9 cellular contexts compared by ENCODE assay signal in the genomic region with DNA sequence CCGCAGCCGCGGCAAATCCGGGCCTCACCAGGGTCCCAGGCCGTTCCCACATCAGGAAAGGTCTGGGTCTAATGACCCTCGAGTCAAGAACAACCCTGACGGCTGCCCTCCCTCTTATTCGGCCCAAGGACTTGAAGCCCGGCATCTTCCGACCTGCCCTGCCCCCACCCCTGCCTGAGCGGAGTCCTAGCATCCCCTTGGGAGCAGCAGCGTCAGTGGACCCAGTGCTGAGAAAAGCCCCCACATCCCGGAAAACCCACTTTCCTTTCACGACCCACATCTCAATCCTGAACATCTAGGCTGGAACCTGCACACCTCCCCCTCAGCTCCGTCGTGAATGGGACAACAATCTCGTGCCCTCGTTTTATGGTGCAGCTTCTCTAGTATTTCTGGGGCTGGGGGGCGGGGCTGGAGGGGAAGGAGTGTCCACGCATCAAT. TPM values are rescaled to one million over a fixed set of nuclear protein-coding genes. Genes with fewer than 3 reads are reported as not detected.
DNase-seq lines count a peak whose midpoint lies in the region; ATAC-seq and TF ChIP-seq lines count a peak whose summit lies in the region.
"Had no signal": no experiment of that assay in that cellular context is flagged by ENCODE, and none has a peak within 500 bp of the region (broad histone marks: within the 10 kb centered on the region; RNA-seq: fewer than 3 reads in every experiment).

No MANE protein-coding gene starts in this region.

- peaks cover 17% of the 10 kb centered on the region for H3K36me3 Mint-ChIP-seq in osteocyte (ENCODE audit: unreplicated experiment)

- H3K4me1 Mint-ChIP-seq in osteocyte (ENCODE audit: unreplicated experiment): peaks cover 8% of the 10 kb centered on the region

- H3K27me3 Mint-ChIP-seq in osteocyte (ENCODE audit: unreplicated experiment): no peaks in the 10 kb centered on the region

- DNase-seq in NCI-H1105 treated with DMSO at 0.1 percent for 48 hours (lab: John Stamatoyannopoulos, UW) (peak; percentile 68), NCI-H1105 (lab: John Stamatoyannopoulos, UW) (no peak), adipocyte (ENCODE audit: low read depth) (no peak), osteocyte (ENCODE audit: extremely low spot score, unreplicated experiment) (no peak), pons (ENCODE audit: low spot score) (no peak)
- DNase-seq: activated gamma-delta T cell treated with Interleukin-2 at 50 U/mL for 16 hours had no signal

- no peaks in the 10 kb centered on the region for H3K9me3 ChIP-seq in adipocyte (ENCODE audit: control insufficient read depth, low read length)

- TF ChIP-seq CTCF in osteocyte (IDR thresholded peaks at IDR 0.05): no peak

- peak overlapping the region; percentile 82 for H3K4me3 ChIP-seq in adipocyte (ENCODE audit: low read length)

- no peaks in the 10 kb centered on the region for H3K9me3 Mint-ChIP-seq in osteocyte (ENCODE audit: unreplicated experiment)

- H3K27ac Mint-ChIP-seq in osteocyte (ENCODE audit: unreplicated experiment): no peak overlapping the region

- H3K27me3 ChIP-seq in adipocyte (replicated peaks; ENCODE audit: control insufficient read depth, insufficient read depth, low read length): no peaks in the 10 kb centered on the region
- no peaks in the 10 kb centered on the region for H3K27me3 ChIP-seq in layer of hippocampus (ENCODE audit: control insufficient read depth, insufficient read depth, low read length)

- peaks cover 28% of the 10 kb centered on the region for H3K4me1 ChIP-seq in adipocyte (ENCODE audit: control insufficient read depth, insufficient read depth, low read length)

- H3K27ac ChIP-seq in layer of hippocampus (ENCODE audit: low read depth, low read length): peak overlapping the region; percentile 96
- peak overlapping the region; percentile 17 for H3K27ac ChIP-seq in temporal lobe (ENCODE audit: low read depth, low read length)

- peaks cover 25% of the 10 kb centered on the region for H3K36me3 ChIP-seq in adipocyte (ENCODE audit: control insufficient read depth, insufficient read depth, low read length, severe bottlenecking)

- H3K9ac ChIP-seq in adipocyte (ENCODE audit: low read length): peak overlapping the region; percentile 97

- no peak for ATAC-seq in GM19324 (IDR thresholded peaks at IDR 0.05; ENCODE audit: low FRiP score, unreplicated experiment)

- no peak overlapping the region for H3K4me3 Mint-ChIP-seq in osteocyte (ENCODE audit: unreplicated experiment)

RNA-seq across cellular contexts. Expression of gene TMEM88, which starts 0.8 kb away (rescaled TPM):
- total RNA-seq in temporal lobe: 0.49 TPM
- total RNA-seq in osteocyte: 3.4 TPM in 2 replicates

RNA-seq across cellular contexts. Expression of gene NAA38, which starts 1.7 kb away (rescaled TPM):
- total RNA-seq in temporal lobe: 25.8 TPM
- 65.8 and 66.2 TPM in 2 replicates for total RNA-seq in osteocyte

RNA-seq across cellular contexts. Expression of gene CYB5D1, which starts 2.1 kb away (rescaled TPM):
- total RNA-seq in temporal lobe: 9.6 TPM
- 8.5 and 10.2 TPM in 2 replicates for total RNA-seq in osteocyte

RNA-seq across cellular contexts. Expression of gene KDM6B, which starts 21.6 kb away (rescaled TPM):
- total RNA-seq in temporal lobe: 16.2 TPM
- 52.9 and 53.7 TPM in 2 replicates for total RNA-seq in osteocyte

RNA-seq across cellular contexts. Expression of gene CHD3, which starts 32.9 kb away (rescaled TPM):
- total RNA-seq in temporal lobe (285 TPM), osteocyte (196 and 206 TPM in 2 replicates)
